Comparison of ENCODE assay signal across 1 cellular context in the genomic region with DNA sequence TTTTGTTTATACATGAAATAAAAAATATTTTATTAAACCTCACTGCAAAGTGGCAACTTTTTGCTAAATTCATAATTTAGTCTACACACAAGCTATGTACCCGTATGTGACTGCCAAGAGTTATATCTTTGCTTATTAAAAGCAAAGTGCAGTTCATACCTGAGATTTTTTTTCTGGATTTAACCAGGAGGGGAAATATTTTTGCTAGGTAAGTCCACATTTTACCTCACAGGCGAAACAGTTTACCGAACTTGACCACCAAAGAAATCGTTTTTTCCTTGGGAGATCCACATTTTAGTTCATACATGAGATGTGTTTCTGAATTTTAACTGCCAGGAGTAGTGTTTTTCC.
TF ChIP-seq lines count a peak whose summit lies in the region.

No MANE protein-coding gene starts in this region.

TF ChIP-seq in H1, 55 proteins besides CTCF, POLR2A, EP300 and RAD21:
- TF ChIP-seq CHD1 (IDR thresholded peaks at IDR 0.05; ENCODE audit: low read depth, low read length) (no peak), SIN3A (conservative IDR thresholded peaks at IDR 0.05 in 1 of 2, IDR thresholded peaks at IDR 0.05 in 1 of 2; ENCODE audit: low read depth in 1 of 2, low read length in 2 of 2) (no peak), GABPA (IDR thresholded peaks at IDR 0.05; ENCODE audit: borderline replicate concordance, insufficient read depth, low read length) (no peak), GTF2F1 (IDR thresholded peaks at IDR 0.05; ENCODE audit: borderline replicate concordance, low read depth, low read length) (no peak), POU5F1 (IDR thresholded peaks at IDR 0.05; ENCODE audit: low read depth, low read length) (no peak), RBBP5 (IDR thresholded peaks at IDR 0.05; ENCODE audit: borderline replicate concordance, low read depth, low read length) (no peak), SIRT6 (IDR thresholded peaks at IDR 0.05; ENCODE audit: low read length) (no peak), CBX8 (IDR thresholded peaks at IDR 0.05; ENCODE audit: borderline replicate concordance, low read depth, low read length) (no peak), JUN (IDR thresholded peaks at IDR 0.05; ENCODE audit: low read depth, low read length) (no peak), BRCA1 (IDR thresholded peaks at IDR 0.05; ENCODE audit: low read depth, low read length) (no peak), TAF7 (optimal IDR thresholded peaks at IDR 0.05; ENCODE audit: borderline replicate concordance, low read depth, low read length) (no peak)
